Comparison of ENCODE assay signal across 34 cellular contexts in the genomic region with DNA sequence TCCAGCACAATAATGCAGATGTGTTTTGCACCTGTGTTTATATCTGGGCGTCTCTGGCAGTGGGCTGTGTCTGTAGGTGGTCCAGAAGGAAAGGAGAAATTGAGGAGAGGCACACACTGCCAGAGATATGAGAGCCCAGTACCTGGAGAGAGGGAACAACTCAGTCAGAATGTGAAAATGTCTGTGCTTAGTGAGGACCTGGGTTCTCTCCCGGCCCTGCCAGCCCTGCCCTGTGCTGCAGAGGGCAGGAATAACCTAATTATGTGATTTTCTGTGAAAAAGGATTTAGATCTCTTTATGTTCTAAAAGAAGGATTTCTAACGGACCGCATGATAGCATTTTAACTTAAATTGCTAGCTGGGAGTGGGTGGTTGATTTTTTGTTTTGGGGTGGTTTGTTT.
"Had no signal": no experiment of that assay in that cellular context is flagged by ENCODE, and none has a peak within 500 bp of the region (broad histone marks: within the 10 kb centered on the region; RNA-seq: fewer than 3 reads in every experiment).

No MANE protein-coding gene starts in this region.

- H3K36me3 Mint-ChIP-seq: activated naive CD4-positive, alpha-beta T cell treated with anti-CD3 and anti-CD28 coated beads, Interleukin-2, amount 50 U/mL, for 24 hours; activated naive CD8-positive, alpha-beta T cell treated with anti-CD3 and anti-CD28 coated beads for 36 hours had no signal

- H3K9me3 ChIP-seq: adrenal gland, body of pancreas, esophagus muscularis mucosa, gastrocnemius medialis, heart right ventricle had no signal

- H3K4me3 ChIP-seq: adrenal gland, body of pancreas, esophagus muscularis mucosa, gastrocnemius medialis, heart right ventricle had no signal

- H3K9me3 Mint-ChIP-seq: activated CD4-positive, alpha-beta T cell treated with anti-CD3 and anti-CD28 coated beads, Interleukin-2, amount 10 ng/mL, durations not matched to agents 7 days and 5 days; activated CD8-positive, alpha-beta T cell treated with anti-CD3 and anti-CD28 coated beads for 36 hours; activated naive CD4-positive, alpha-beta T cell treated with anti-CD3 and anti-CD28 coated beads for 36 hours; activated naive CD4-positive, alpha-beta T cell treated with anti-CD3 and anti-CD28 coated beads, Interleukin-2, amount 50 U/mL, for 24 hours; activated naive CD8-positive, alpha-beta T cell treated with anti-CD3 and anti-CD28 coated beads for 36 hours; activated naive CD8-positive, alpha-beta T cell treated with anti-CD3 and anti-CD28 coated beads, Interleukin-2, amount 50 U/mL, for 24 hours; activated T-helper 1 cell treated with anti-CD3 and anti-CD28 coated beads, Interleukin-12 subunit alpha, Interleukin-12 subunit beta, Interleukin-2, Interleukin-4 antibody, amounts not matched to agents 30 ng/mL and 10 ng/mL and 1 ng/mL, durations not matched to agents 14 hours and 24 hours and 36 hours; activated T-helper 2 cell treated with anti-CD3 and anti-CD28 coated beads, Interferon-gamma antibody, Interleukin-2, Interleukin-4, amounts not matched to agents 10 μg/mL and 5 μg/mL and 100 μg/mL, durations not matched to agents 14 hours and 24 hours and 36 hours; effector memory CD8-positive, alpha-beta T cell; T-helper 2 cell treated with Interferon-gamma antibody and Interleukin-4, amounts not matched to agents 5 μg/mL and 100 μg/mL, for 36 hours had no signal

- H3K27ac Mint-ChIP-seq: activated CD4-positive, alpha-beta T cell treated with anti-CD3 and anti-CD28 coated beads, Interleukin-2, amount 10 ng/mL, durations not matched to agents 7 days and 5 days; activated CD8-positive, alpha-beta T cell treated with anti-CD3 and anti-CD28 coated beads for 36 hours; activated naive CD4-positive, alpha-beta T cell treated with anti-CD3 and anti-CD28 coated beads for 36 hours; activated naive CD4-positive, alpha-beta T cell treated with anti-CD3 and anti-CD28 coated beads, Interleukin-2, amount 50 U/mL, for 24 hours; activated naive CD8-positive, alpha-beta T cell treated with anti-CD3 and anti-CD28 coated beads for 36 hours; activated naive CD8-positive, alpha-beta T cell treated with anti-CD3 and anti-CD28 coated beads, Interleukin-2, amount 50 U/mL, for 24 hours; activated T-helper 1 cell treated with anti-CD3 and anti-CD28 coated beads, Interleukin-12 subunit alpha, Interleukin-12 subunit beta, Interleukin-2, Interleukin-4 antibody, amounts not matched to agents 30 ng/mL and 10 ng/mL and 1 ng/mL, durations not matched to agents 14 hours and 24 hours and 36 hours; activated T-helper 2 cell treated with anti-CD3 and anti-CD28 coated beads, Interferon-gamma antibody, Interleukin-2, Interleukin-4, amounts not matched to agents 10 μg/mL and 5 μg/mL and 100 μg/mL, durations not matched to agents 14 hours and 24 hours and 36 hours; effector memory CD8-positive, alpha-beta T cell; T-helper 17 cell; T-helper 2 cell treated with Interferon-gamma antibody and Interleukin-4, amounts not matched to agents 5 μg/mL and 100 μg/mL, for 36 hours had no signal

- H3K27me3 ChIP-seq: esophagus muscularis mucosa, gastrocnemius medialis had no signal

- DNase-seq: activated CD4-positive, alpha-beta T cell treated with anti-CD3 and anti-CD28 coated beads for 1 hour; activated CD4-positive, alpha-beta T cell treated with anti-CD3 and anti-CD28 coated beads for 4 hours; activated CD4-positive, alpha-beta T cell treated with anti-CD3 and anti-CD28 coated beads, Interleukin-2, amount 10 ng/mL, durations not matched to agents 7 days and 5 days; activated CD4-positive, alpha-beta T cell treated with anti-CD3 and anti-CD28 coated beads, Interleukin-2, amount 50 U/mL, for 4 hours; activated CD8-positive, alpha-beta memory T cell treated with anti-CD3 and anti-CD28 coated beads for 24 hours; activated CD8-positive, alpha-beta T cell treated with anti-CD3 and anti-CD28 coated beads for 36 hours; activated effector memory CD4-positive, alpha-beta T cell treated with anti-CD3 and anti-CD28 coated beads, Interleukin-2, amount 50 U/mL, for 16 hours; activated naive CD4-positive, alpha-beta T cell treated with anti-CD3 and anti-CD28 coated beads for 36 hours; activated naive CD8-positive, alpha-beta T cell treated with anti-CD3 and anti-CD28 coated beads for 36 hours; activated naive CD8-positive, alpha-beta T cell treated with anti-CD3 and anti-CD28 coated beads, Interleukin-2, amount 50 U/mL, for 24 hours; activated T-cell treated with anti-CD3 and anti-CD28 coated beads, Interleukin-2, amount 50 U/mL, for 1 hour; activated T-cell treated with anti-CD3 and anti-CD28 coated beads, Interleukin-2, amount 50 U/mL, for 48 hours; adrenal gland; amygdala; aorta; body of pancreas; cortex of kidney; dermis blood vessel endothelial cell; effector CD4-positive, alpha-beta T cell; effector memory CD8-positive, alpha-beta T cell; erythroblast; foreskin keratinocyte; gastrocnemius medialis; glutamatergic neuron; heart right ventricle; hippocampal formation; T-helper 17 cell; T1000 had no signal

- H3K36me3 ChIP-seq: adrenal gland, esophagus muscularis mucosa, gastrocnemius medialis, heart right ventricle had no signal

- H3K4me1 Mint-ChIP-seq: activated naive CD4-positive, alpha-beta T cell treated with anti-CD3 and anti-CD28 coated beads, Interleukin-2, amount 50 U/mL, for 24 hours; activated naive CD8-positive, alpha-beta T cell treated with anti-CD3 and anti-CD28 coated beads, Interleukin-2, amount 50 U/mL, for 24 hours had no signal

- H3K4me3 Mint-ChIP-seq: activated CD4-positive, alpha-beta T cell treated with anti-CD3 and anti-CD28 coated beads, Interleukin-2, amount 10 ng/mL, durations not matched to agents 7 days and 5 days; activated CD8-positive, alpha-beta T cell treated with anti-CD3 and anti-CD28 coated beads for 36 hours; activated naive CD4-positive, alpha-beta T cell treated with anti-CD3 and anti-CD28 coated beads for 36 hours; activated naive CD4-positive, alpha-beta T cell treated with anti-CD3 and anti-CD28 coated beads, Interleukin-2, amount 50 U/mL, for 24 hours; activated naive CD8-positive, alpha-beta T cell treated with anti-CD3 and anti-CD28 coated beads for 36 hours; activated naive CD8-positive, alpha-beta T cell treated with anti-CD3 and anti-CD28 coated beads, Interleukin-2, amount 50 U/mL, for 24 hours; activated T-helper 1 cell treated with anti-CD3 and anti-CD28 coated beads, Interleukin-12 subunit alpha, Interleukin-12 subunit beta, Interleukin-2, Interleukin-4 antibody, amounts not matched to agents 30 ng/mL and 10 ng/mL and 1 ng/mL, durations not matched to agents 14 hours and 24 hours and 36 hours; effector memory CD8-positive, alpha-beta T cell; T-helper 17 cell; T-helper 2 cell treated with Interferon-gamma antibody and Interleukin-4, amounts not matched to agents 5 μg/mL and 100 μg/mL, for 36 hours had no signal

- FAIRE-seq: colon had no signal

- H3K27ac ChIP-seq: adrenal gland, body of pancreas, esophagus muscularis mucosa, foreskin keratinocyte, gastrocnemius medialis, heart right ventricle had no signal

- H3K4me1 ChIP-seq: adrenal gland, body of pancreas, foreskin keratinocyte, gastrocnemius medialis, heart right ventricle had no signal

- ATAC-seq: activated CD8-positive, alpha-beta T cell treated with anti-CD3 and anti-CD28 coated beads for 36 hours; activated naive CD8-positive, alpha-beta T cell treated with anti-CD3 and anti-CD28 coated beads, Interleukin-2, amount 50 U/mL, for 24 hours; body of pancreas; effector memory CD8-positive, alpha-beta T cell; foreskin keratinocyte; gastrocnemius medialis; heart right ventricle; T-helper 17 cell had no signal

- H3K27me3 Mint-ChIP-seq: activated naive CD4-positive, alpha-beta T cell treated with anti-CD3 and anti-CD28 coated beads, Interleukin-2, amount 50 U/mL, for 24 hours; T-helper 17 cell had no signal
